In genomic region chrX:78314561-78314960, GRCh38 we compare ENCODE assay signal across 12 cellular contexts. TPM values are rescaled to one million over a fixed set of nuclear protein-coding genes. Genes with fewer than 3 reads are reported as not detected.
A peak's percentile ranks its signal among the peaks of the same experiment; 100 is the strongest.
DNase-seq lines count a peak whose midpoint lies in the region; ATAC-seq, FAIRE-seq and TF ChIP-seq lines count a peak whose summit lies in the region.
"Had no signal": no experiment of that assay in that cellular context is flagged by ENCODE, and none has a peak within 500 bp of the region (broad histone marks: within the 10 kb centered on the region; RNA-seq: fewer than 3 reads in every experiment).

No MANE protein-coding gene starts in this region.

- RAD21 ChIA-PET in GM12878 (lab: Charles Lee; ENCODE audit: unreplicated experiment): no interaction called here

- no peaks in the 10 kb centered on the region for H3K36me3 ChIP-seq in GM12878 (ENCODE audit: control insufficient read depth in 2 of 2, insufficient read depth in 2 of 2, low read length in 1 of 2)
- H3K36me3 ChIP-seq: SJSA1 had no signal

- H4K20me1 ChIP-seq in GM12878 (ENCODE audit: control insufficient read depth, insufficient read depth): no peaks in the 10 kb centered on the region

- H3K9me3 Mint-ChIP-seq in activated CD8-positive, alpha-beta memory T cell treated with anti-CD3 and anti-CD28 coated beads, Interleukin-2, amount 10 ng/mL, durations not matched to agents 7 days and 5 days (ENCODE audit: low read depth): no peaks in the 10 kb centered on the region

- H3K4me1 ChIP-seq in GM12878 (ENCODE audit: control insufficient read depth, insufficient read depth, low read length): no peaks in the 10 kb centered on the region
- H3K4me1 ChIP-seq: SJSA1 had no signal

- H3K4me2 ChIP-seq in GM12878 (ENCODE audit: control insufficient read depth, insufficient read depth): no peak overlapping the region

- TF ChIP-seq POLR2A in GM12892 (IDR thresholded peaks at IDR 0.05; ENCODE audit: low read depth, low read length) (no peak), GM12878 (IDR thresholded peaks at IDR 0.05; ENCODE audit: low read depth, low read length) (no peak)

- SMC1A ChIA-PET in GM12878 (lab: Charles Lee; ENCODE audit: uncharacterized antibody, unreplicated experiment): interaction anchor here (4.2 kb wide), 1 partner anchor 8 kb away, joined by 17 read pairs; no protein-coding TSS in a partner anchor

- peak; percentile 53 for FAIRE-seq in GM12892 (lab: Jason Lieb, UNC)
- no peak for FAIRE-seq in GM12878 (lab: Jason Lieb, UNC)

- no peak overlapping the region for H3K27ac ChIP-seq in GM12878 (ENCODE audit: control insufficient read depth, insufficient read depth)
- H3K27ac ChIP-seq: SJSA1 had no signal

- no peak for DNase-seq in GM12892 (ENCODE audit: insufficient read length)
- DNase-seq in GM12878 (ENCODE audit: low read depth, low spot score): no peak
- DNase-seq in activated CD8-positive, alpha-beta memory T cell treated with anti-CD3 and anti-CD28 coated beads, Interleukin-2, amount 10 ng/mL, durations not matched to agents 7 days and 5 days: no peak
- no peak for DNase-seq in GM19240 (ENCODE audit: insufficient read length, low spot score)
- DNase-seq in D341Med (ENCODE audit: low spot score): no peak
- DNase-seq: activated CD8-positive, alpha-beta memory T cell treated with anti-CD3 and anti-CD28 coated beads, Interleukin-2, amount 50 U/mL, for 4 hours; NCI-H2081 treated with DMSO at 0.1 percent for 48 hours had no signal

- no peak for TF ChIP-seq CTCF in GM12878 (IDR thresholded peaks at IDR 0.05 in 2 of 3, conservative IDR thresholded peaks at IDR 0.05 in 1 of 3; ENCODE audit: control insufficient read depth in 2 of 3, extremely low read depth in 1 of 3, insufficient read depth in 1 of 3, low read depth in 3 of 3, low read length in 3 of 3)

- H2AFZ ChIP-seq in GM12878 (ENCODE audit: control insufficient read depth, low read depth, low read length): no peak overlapping the region

- in situ Hi-C loops in GM12878 (cut with MboI): no loop called here

- POLR2A ChIA-PET in GM12878 (lab: Charles Lee): no interaction called here

- H3K4me1 Mint-ChIP-seq in activated CD8-positive, alpha-beta memory T cell treated with anti-CD3 and anti-CD28 coated beads, Interleukin-2, amount 10 ng/mL, durations not matched to agents 7 days and 5 days: peaks cover 12% of the 10 kb centered on the region
- H3K4me1 Mint-ChIP-seq: nephron had no signal

- no peak overlapping the region for H3K27ac Mint-ChIP-seq in activated CD8-positive, alpha-beta memory T cell treated with anti-CD3 and anti-CD28 coated beads, Interleukin-2, amount 10 ng/mL, durations not matched to agents 7 days and 5 days
- H3K27ac Mint-ChIP-seq: nephron had no signal

- no TSS peak for BruUV-seq in GM12878 (replicated peaks; lab: Mats Ljungman, UMichigan)

- ATAC-seq in GM19463 (IDR thresholded peaks at IDR 0.05; ENCODE audit: unreplicated experiment) (peak; percentile 74), HG03469 (IDR thresholded peaks at IDR 0.05; ENCODE audit: unreplicated experiment) (peak; percentile 73), GM12878 (peak; percentile 77), GM21737 (IDR thresholded peaks at IDR 0.05; ENCODE audit: unreplicated experiment) (no peak)
- ATAC-seq in activated CD8-positive, alpha-beta memory T cell treated with anti-CD3 and anti-CD28 coated beads, Interleukin-2, amount 10 ng/mL, durations not matched to agents 7 days and 5 days: no peak

- WGBS in GM12878 (ENCODE audit: insufficient coverage, insufficient replicate concordance, low lambda C conversion rate, missing lambda C conversion rate): 2% methylated on average over 2 of the region's 2 CpGs

- H3K27me3 ChIP-seq in GM12878 (replicated peaks in 1 of 2; ENCODE audit: control insufficient read depth in 2 of 2, insufficient read depth in 2 of 2, low read length in 1 of 2): no peaks in the 10 kb centered on the region
- H3K27me3 ChIP-seq: SJSA1 had no signal

- no peak for TF ChIP-seq RAD21 in GM12878 (IDR thresholded peaks at IDR 0.05; ENCODE audit: insufficient read depth, low read depth, low read length)

- H3K4me3 ChIP-seq in GM12878: no peak overlapping the region
- H3K4me3 ChIP-seq: SJSA1 had no signal

- intact Hi-C loops in GM12878 (cut with micrococcal nuclease; ENCODE audit: unreplicated experiment): no loop called here

- no peaks in the 10 kb centered on the region for H3K9me3 ChIP-seq in GM12878 (replicated peaks; ENCODE audit: control insufficient read depth, insufficient read depth, low read length)
- H3K9me3 ChIP-seq: SJSA1 had no signal

- no peaks in the 10 kb centered on the region for H3K27me3 Mint-ChIP-seq in activated CD8-positive, alpha-beta memory T cell treated with anti-CD3 and anti-CD28 coated beads, Interleukin-2, amount 10 ng/mL, durations not matched to agents 7 days and 5 days

- H3K79me2 ChIP-seq in GM12878 (ENCODE audit: control insufficient read depth, insufficient read depth, low read length): no peaks in the 10 kb centered on the region

- no peak overlapping the region for H3K4me3 Mint-ChIP-seq in activated CD8-positive, alpha-beta memory T cell treated with anti-CD3 and anti-CD28 coated beads, Interleukin-2, amount 10 ng/mL, durations not matched to agents 7 days and 5 days
- H3K4me3 Mint-ChIP-seq: nephron had no signal

- H3K9ac ChIP-seq in GM12878 (ENCODE audit: control insufficient read depth, insufficient read depth, low read length): no peak overlapping the region

- no peaks in the 10 kb centered on the region for H3K36me3 Mint-ChIP-seq in activated CD8-positive, alpha-beta memory T cell treated with anti-CD3 and anti-CD28 coated beads, Interleukin-2, amount 10 ng/mL, durations not matched to agents 7 days and 5 days

- CTCF ChIA-PET in GM12878 (lab: Yijun Ruan, JAX): no interaction called here
- CTCF ChIA-PET in activated CD8-positive, alpha-beta memory T cell treated with anti-CD3 and anti-CD28 coated beads, Interleukin-2, amount 10 ng/mL, durations not matched to agents 7 days and 5 days (lab: Charles Lee): interaction anchor here (0.7 kb wide), 1 partner anchor 43 kb away, joined by 3 read pairs; no protein-coding TSS in a partner anchor

- TF ChIP-seq EP300 in GM12878 (IDR thresholded peaks at IDR 0.05; ENCODE audit: borderline replicate concordance in 1 of 2, control insufficient read depth in 1 of 2, low read depth in 2 of 2, low read length in 2 of 2): no peak

TF ChIP-seq in GM12878, 131 proteins besides CTCF, POLR2A, EP300 and RAD21:
- TF ChIP-seq E2F4 (IDR thresholded peaks at IDR 0.05; ENCODE audit: low read depth, low read length) (no peak), CBX5 (IDR thresholded peaks at IDR 0.05; ENCODE audit: low read depth) (no peak), ZBED1 (IDR thresholded peaks at IDR 0.05; ENCODE audit: borderline replicate concordance) (no peak), JUNB (IDR thresholded peaks at IDR 0.05) (no peak), BACH1 (IDR thresholded peaks at IDR 0.05; ENCODE audit: borderline replicate concordance) (no peak), BMI1 (IDR thresholded peaks at IDR 0.05; ENCODE audit: borderline replicate concordance) (no peak), ESRRA (IDR thresholded peaks at IDR 0.05; ENCODE audit: low read length) (no peak), ZSCAN29 (IDR thresholded peaks at IDR 0.05) (no peak), SP1 (IDR thresholded peaks at IDR 0.05; ENCODE audit: low read depth, low read length) (no peak), ZNF24 (IDR thresholded peaks at IDR 0.05) (no peak)

RNA-seq across cellular contexts. Expression of gene CYSLTR1, which starts 12.8 kb away (rescaled TPM):
- 13.1 TPM for polyA plus RNA-seq in GM12892 (2012; ENCODE audit: missing spikeins)
- 24.1 and 24.8 TPM in 2 replicates for total RNA-seq in GM12878 (2013; cell fraction: nucleolus; rRNA removed)
- total RNA-seq in GM12878 (2014; rRNA removed): 26.7 and 30.9 TPM in 2 replicates
- total RNA-seq in GM12878 (2014; rRNA removed; fragmentation: Illumina TruSeq; extraction: Trizol): 31.9 and 32.9 TPM in 2 replicates
- 21.2 and 22.1 TPM in 2 replicates for total RNA-seq in GM12878 (2021)
- 7.2 TPM for polyA plus RNA-seq in GM12878 (2011; ENCODE audit: low read depth)
- polyA plus RNA-seq in GM12878 (2011; rRNA removed): 16.5 and 22.6 TPM in 2 replicates
- polyA plus RNA-seq in GM12878 (2011; cell fraction: cytosol; rRNA removed): 6.4 and 7.0 TPM in 2 replicates
- polyA plus RNA-seq in GM12878 (2011; cell fraction: nucleus; rRNA removed): 4.8 and 4.9 TPM in 2 replicates
- polyA plus RNA-seq in GM12878 (2012): 9.0 and 9.2 TPM in 2 replicates
- polyA plus RNA-seq in GM12878 (2014; fragmentation: Illumina TruSeq; extraction: Trizol): 28.9 and 32.0 TPM in 2 replicates
- polyA plus RNA-seq in GM12878 (2014; fragmentation: Nextera tagmentation; extraction: Ambion mirVana): 10 to 100 TPM; 27.9 to 42.0 TPM
- polyA plus RNA-seq in GM12878 (2014; rRNA removed): 10.7 and 13.7 TPM in 2 replicates
- polyA plus RNA-seq in GM12878 (2016; fragmentation: Nextera tagmentation; extraction: Ambion mirVana): 10 to 100 TPM; 18.0 to 20.5 TPM
- polyA minus RNA-seq in GM12878 (2011; rRNA and poly(A)+ RNA removed): 13.5 and 19.7 TPM in 2 replicates
- 3.6 and 5.0 TPM in 2 replicates for polyA minus RNA-seq in GM12878 (2011; cell fraction: cytosol; rRNA and poly(A)+ RNA removed)
- polyA minus RNA-seq in GM12878 (2011; cell fraction: nucleus; rRNA and poly(A)+ RNA removed): 5.4 and 10.1 TPM in 2 replicates
- total RNA-seq in activated CD8-positive, alpha-beta memory T cell treated with anti-CD3 and anti-CD28 coated beads, Interleukin-2, amount 10 ng/mL, durations not matched to agents 7 days and 5 days: 1 to 10 TPM; 1.3 to 2.1 TPM

Comparison
In these comparisons a context has a peak if more than half of its experiments do, and no peak if none do; other contexts are left out.
1. ATAC-seq: peak in GM19463 (single experiment), HG03469 (single experiment) and GM12878 (single experiment); none in activated CD8-positive, alpha-beta memory T cell treated with anti-CD3 and anti-CD28 coated beads, Interleukin-2, amount 10 ng/mL, durations not matched to agents 7 days and 5 days (single experiment) and GM21737 (single experiment).
2. RNA of gene CYSLTR1, which starts 12.8 kb away (total RNA-seq): 21.2 to 32.9 TPM in GM12878; 1.3 to 2.1 TPM in activated CD8-positive, alpha-beta memory T cell treated with anti-CD3 and anti-CD28 coated beads, Interleukin-2, amount 10 ng/mL, durations not matched to agents 7 days and 5 days; every median in the first group is over 4 times any median in the second.